ENCODE assay signal across 24 cellular contexts in genomic region chr11:90668502-90668901, GRCh38.
"Had no signal": no experiment of that assay in that cellular context is flagged by ENCODE, and none has a peak within 500 bp of the region (broad histone marks: within the 10 kb centered on the region; RNA-seq: fewer than 3 reads in every experiment).

No MANE protein-coding gene starts in this region.

- H3K4me3 Mint-ChIP-seq: dendritic cell treated with granulocyte-macrophage colony-stimulating factor and Interleukin-4, amounts not matched to agents 40 ng/mL and 50 ng/mL, for 4 days; effector memory CD8-positive, alpha-beta T cell; endodermal cell; mesothelial cell of epicardium; naive B cell; naive thymus-derived CD8-positive, alpha-beta T cell had no signal

- DNase-seq: cortex of kidney; effector CD8-positive, alpha-beta T cell; effector memory CD8-positive, alpha-beta T cell; endodermal cell; erythroblast; esophagus squamous epithelium; foreskin fibroblast; foreskin melanocyte; gastrocnemius medialis; glutamatergic neuron; head of caudate nucleus; heart right ventricle; hippocampal formation; left cardiac atrium; left lung; left ventricle myocardium superior; lower lobe of right lung; mesenchymal stem cell; mucosa of descending colon; naive B cell; naive thymus-derived CD8-positive, alpha-beta T cell had no signal

- H3K9me3 Mint-ChIP-seq: endodermal cell had no signal

- H3K9me3 ChIP-seq: esophagus squamous epithelium, gastrocnemius medialis, left lung, lower lobe of right lung had no signal

- H3K36me3 ChIP-seq: esophagus squamous epithelium, gastrocnemius medialis, heart right ventricle, left lung, lower lobe of right lung had no signal

- H3K27me3 ChIP-seq: esophagus squamous epithelium, gastrocnemius medialis, heart right ventricle, left lung had no signal

- ATAC-seq: effector memory CD8-positive, alpha-beta T cell; esophagus mucosa; gastrocnemius medialis; heart right ventricle; left cardiac atrium; left lung; left ventricle myocardium superior; lower lobe of right lung; mucosa of descending colon; naive thymus-derived CD8-positive, alpha-beta T cell had no signal

- H3K4me1 Mint-ChIP-seq: endodermal cell; naive B cell; naive thymus-derived CD8-positive, alpha-beta T cell had no signal

- H3K27me3 Mint-ChIP-seq: dendritic cell treated with granulocyte-macrophage colony-stimulating factor and Interleukin-4, amounts not matched to agents 40 ng/mL and 50 ng/mL, for 4 days; effector memory CD8-positive, alpha-beta T cell; naive B cell; naive thymus-derived CD8-positive, alpha-beta T cell had no signal

- H3K27ac Mint-ChIP-seq: dendritic cell treated with granulocyte-macrophage colony-stimulating factor and Interleukin-4, amounts not matched to agents 40 ng/mL and 50 ng/mL, for 4 days; effector memory CD8-positive, alpha-beta T cell; endodermal cell; mesothelial cell of epicardium; naive B cell; naive thymus-derived CD8-positive, alpha-beta T cell had no signal

- H3K4me1 ChIP-seq: esophagus squamous epithelium, gastrocnemius medialis, heart right ventricle, left lung, lower lobe of right lung had no signal

- H3K36me3 Mint-ChIP-seq: mesothelial cell of epicardium, naive B cell had no signal

- H3K4me3 ChIP-seq: esophagus squamous epithelium, gastrocnemius medialis, heart right ventricle, left lung, lower lobe of right lung, mucosa of descending colon had no signal
